ENCODE assay signal across 1 cellular context in the genomic region with DNA sequence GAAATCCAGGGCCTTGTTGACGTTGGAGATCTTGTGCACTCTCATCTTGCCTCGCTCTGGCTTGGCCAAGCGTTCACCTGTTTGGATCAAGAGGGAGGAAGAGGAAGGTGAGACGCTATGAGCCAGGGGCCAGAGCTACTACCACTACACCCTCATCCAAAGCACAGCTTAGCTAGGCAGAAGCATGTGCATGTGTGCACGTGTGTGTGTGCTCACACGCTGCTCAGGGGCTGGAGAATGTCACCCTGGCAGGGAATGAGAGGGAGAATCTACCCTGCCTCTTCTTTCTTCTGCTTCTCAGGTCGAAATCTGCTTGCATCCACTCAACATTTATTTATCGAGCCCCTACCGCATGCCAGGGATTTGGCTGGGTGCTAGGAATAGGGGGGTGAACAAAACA.
TF ChIP-seq lines count a peak whose summit lies in the region.

No MANE protein-coding gene starts in this region.

TF ChIP-seq in IMR-90, 13 proteins besides CTCF, POLR2A, EP300 and RAD21:
- TF ChIP-seq BHLHE40 (IDR thresholded peaks at IDR 0.05; ENCODE audit: low read depth, low read length) = no peak
- TF ChIP-seq MXI1 (IDR thresholded peaks at IDR 0.05; ENCODE audit: borderline replicate concordance, low read depth, low read length) = no peak
- TF ChIP-seq MAZ (IDR thresholded peaks at IDR 0.05; ENCODE audit: borderline replicate concordance, low read depth, low read length) = no peak
- TF ChIP-seq FOS (IDR thresholded peaks at IDR 0.05; ENCODE audit: low read depth, low read length) = no peak
- no peak for TF ChIP-seq CEBPB (IDR thresholded peaks at IDR 0.05; ENCODE audit: low read depth, low read length)
- no peak for TF ChIP-seq NFE2L2 (IDR thresholded peaks at IDR 0.05; ENCODE audit: low read depth, low read length)
- no peak for TF ChIP-seq RCOR1 (IDR thresholded peaks at IDR 0.05; ENCODE audit: insufficient replicate concordance, low read length)
- no peak for TF ChIP-seq USF2 (IDR thresholded peaks at IDR 0.05; ENCODE audit: low read depth, low read length)
- TF ChIP-seq MAFK (IDR thresholded peaks at IDR 0.05; ENCODE audit: low read depth, low read length) = no peak
- no peak for TF ChIP-seq CHD1 (IDR thresholded peaks at IDR 0.05; ENCODE audit: low read depth, low read length)
- TF ChIP-seq ELK1 (IDR thresholded peaks at IDR 0.05; ENCODE audit: borderline replicate concordance, low read depth, low read length) = no peak
- TF ChIP-seq RFX5 (IDR thresholded peaks at IDR 0.05; ENCODE audit: low read depth, low read length) = no peak
